In the genomic region with DNA sequence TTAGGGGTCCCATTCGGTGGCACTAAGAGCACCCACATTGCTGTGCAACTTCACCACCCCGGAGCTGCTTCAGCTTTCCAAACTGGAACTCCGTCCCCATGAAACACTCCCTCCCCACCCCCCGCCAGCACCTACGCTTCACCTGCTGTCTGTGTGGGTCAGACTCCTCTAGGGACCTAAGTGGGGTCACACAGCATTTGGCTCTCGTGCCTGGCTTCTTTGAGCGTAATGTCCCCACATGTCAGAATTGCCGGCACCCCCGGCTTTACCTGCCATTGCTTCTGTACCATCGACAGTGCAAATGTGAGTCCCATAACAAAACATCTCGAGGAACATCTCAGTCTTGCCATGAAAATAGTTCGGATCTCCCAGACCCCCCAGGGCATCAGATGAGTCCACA, we compare ENCODE assay signal across 27 cellular contexts.
"Had no signal": no experiment of that assay in that cellular context is flagged by ENCODE, and none has a peak within 500 bp of the region (broad histone marks: within the 10 kb centered on the region; RNA-seq: fewer than 3 reads in every experiment).

No MANE protein-coding gene starts in this region.

- FAIRE-seq: bronchial epithelial cell, TTC549 had no signal

- H3K4me3 ChIP-seq: Peyer's patch had no signal

- H3K27me3 ChIP-seq: Peyer's patch had no signal

- H3K36me3 Mint-ChIP-seq: activated CD8-positive, alpha-beta memory T cell treated with anti-CD3 and anti-CD28 coated beads, Interleukin-2, amount 10 ng/mL, durations not matched to agents 7 days and 5 days; activated naive CD4-positive, alpha-beta T cell treated with anti-CD3 and anti-CD28 coated beads, Interleukin-2, amount 10 ng/mL, durations not matched to agents 7 days and 5 days; brain; WTC11 had no signal

- DNase-seq: activated CD4-positive, alpha-beta memory T cell treated with anti-CD3 and anti-CD28 coated beads, Interleukin-2, amount 10 ng/mL, durations not matched to agents 7 days and 5 days; activated CD4-positive, alpha-beta T cell treated with anti-CD3 and anti-CD28 coated beads for 4 hours; activated CD4-positive, alpha-beta T cell treated with anti-CD3 and anti-CD28 coated beads, Interleukin-2, amount 50 U/mL, for 1 hour; activated CD8-positive, alpha-beta memory T cell treated with anti-CD3 and anti-CD28 coated beads for 24 hours; activated CD8-positive, alpha-beta memory T cell treated with anti-CD3 and anti-CD28 coated beads, Interleukin-2, amount 10 ng/mL, durations not matched to agents 7 days and 5 days; activated CD8-positive, alpha-beta memory T cell treated with anti-CD3 and anti-CD28 coated beads, Interleukin-2, amount 50 U/mL, for 48 hours; activated effector memory CD4-positive, alpha-beta T cell treated with Interleukin-2 at 50 U/mL for 16 hours; activated naive CD4-positive, alpha-beta T cell treated with anti-CD3 and anti-CD28 coated beads, Interleukin-2, amount 10 ng/mL, durations not matched to agents 7 days and 5 days; activated naive CD8-positive, alpha-beta T cell treated with anti-CD3 and anti-CD28 coated beads, Interleukin-2, amount 50 U/mL, for 24 hours; activated T-cell treated with anti-CD3 and anti-CD28 coated beads, Interleukin-2, amount 50 U/mL, for 48 hours; cerebellar nuclear complex; MM.1S; NCI-H1092; NCI-H1436 treated with DMSO at 0.1 percent for 48 hours; NCI-H1694 treated with DMSO at 0.1 percent for 48 hours; NCI-H2029; NCI-H345; NCI-H524 treated with DMSO at 0.1 percent for 48 hours; SHP77 treated with DMSO at 0.1 percent for 48 hours had no signal

- H3K4me3 Mint-ChIP-seq: activated CD4-positive, alpha-beta memory T cell treated with anti-CD3 and anti-CD28 coated beads, Interleukin-2, amount 10 ng/mL, durations not matched to agents 7 days and 5 days; activated CD8-positive, alpha-beta memory T cell treated with anti-CD3 and anti-CD28 coated beads, Interleukin-2, amount 10 ng/mL, durations not matched to agents 7 days and 5 days; activated naive CD4-positive, alpha-beta T cell treated with anti-CD3 and anti-CD28 coated beads, Interleukin-2, amount 10 ng/mL, durations not matched to agents 7 days and 5 days; activated naive CD8-positive, alpha-beta T cell; activated naive CD8-positive, alpha-beta T cell treated with anti-CD3 and anti-CD28 coated beads, Interleukin-2, amount 50 U/mL, for 24 hours; brain; T-helper 1 cell treated with Interleukin-12 subunit alpha and Interleukin-12 subunit beta and Interleukin-4 antibody, amounts not matched to agents 30 μg/mL and 1 μg/mL, for 36 hours; T-helper 2 cell treated with Interferon-gamma antibody and Interleukin-4, amounts not matched to agents 5 μg/mL and 100 μg/mL, for 36 hours; WTC11 had no signal

- H3K9me3 Mint-ChIP-seq: activated CD4-positive, alpha-beta memory T cell treated with anti-CD3 and anti-CD28 coated beads, Interleukin-2, amount 10 ng/mL, durations not matched to agents 7 days and 5 days; activated naive CD4-positive, alpha-beta T cell treated with anti-CD3 and anti-CD28 coated beads, Interleukin-2, amount 10 ng/mL, durations not matched to agents 7 days and 5 days; activated naive CD8-positive, alpha-beta T cell treated with anti-CD3 and anti-CD28 coated beads, Interleukin-2, amount 50 U/mL, for 24 hours; T-helper 1 cell treated with Interleukin-12 subunit alpha and Interleukin-12 subunit beta and Interleukin-4 antibody, amounts not matched to agents 30 μg/mL and 1 μg/mL, for 36 hours; T-helper 2 cell treated with Interferon-gamma antibody and Interleukin-4, amounts not matched to agents 5 μg/mL and 100 μg/mL, for 36 hours had no signal

- H3K27ac Mint-ChIP-seq: activated CD4-positive, alpha-beta memory T cell treated with anti-CD3 and anti-CD28 coated beads, Interleukin-2, amount 10 ng/mL, durations not matched to agents 7 days and 5 days; activated CD8-positive, alpha-beta memory T cell treated with anti-CD3 and anti-CD28 coated beads, Interleukin-2, amount 10 ng/mL, durations not matched to agents 7 days and 5 days; activated naive CD4-positive, alpha-beta T cell treated with anti-CD3 and anti-CD28 coated beads, Interleukin-2, amount 10 ng/mL, durations not matched to agents 7 days and 5 days; activated naive CD8-positive, alpha-beta T cell; activated naive CD8-positive, alpha-beta T cell treated with anti-CD3 and anti-CD28 coated beads, Interleukin-2, amount 50 U/mL, for 24 hours; T-helper 1 cell treated with Interleukin-12 subunit alpha and Interleukin-12 subunit beta and Interleukin-4 antibody, amounts not matched to agents 30 μg/mL and 1 μg/mL, for 36 hours; T-helper 2 cell treated with Interferon-gamma antibody and Interleukin-4, amounts not matched to agents 5 μg/mL and 100 μg/mL, for 36 hours; WTC11 had no signal

- H3K36me3 ChIP-seq: Peyer's patch had no signal

- H3K4me1 Mint-ChIP-seq: activated naive CD4-positive, alpha-beta T cell treated with anti-CD3 and anti-CD28 coated beads, Interleukin-2, amount 10 ng/mL, durations not matched to agents 7 days and 5 days; brain had no signal
